In the genomic region with DNA sequence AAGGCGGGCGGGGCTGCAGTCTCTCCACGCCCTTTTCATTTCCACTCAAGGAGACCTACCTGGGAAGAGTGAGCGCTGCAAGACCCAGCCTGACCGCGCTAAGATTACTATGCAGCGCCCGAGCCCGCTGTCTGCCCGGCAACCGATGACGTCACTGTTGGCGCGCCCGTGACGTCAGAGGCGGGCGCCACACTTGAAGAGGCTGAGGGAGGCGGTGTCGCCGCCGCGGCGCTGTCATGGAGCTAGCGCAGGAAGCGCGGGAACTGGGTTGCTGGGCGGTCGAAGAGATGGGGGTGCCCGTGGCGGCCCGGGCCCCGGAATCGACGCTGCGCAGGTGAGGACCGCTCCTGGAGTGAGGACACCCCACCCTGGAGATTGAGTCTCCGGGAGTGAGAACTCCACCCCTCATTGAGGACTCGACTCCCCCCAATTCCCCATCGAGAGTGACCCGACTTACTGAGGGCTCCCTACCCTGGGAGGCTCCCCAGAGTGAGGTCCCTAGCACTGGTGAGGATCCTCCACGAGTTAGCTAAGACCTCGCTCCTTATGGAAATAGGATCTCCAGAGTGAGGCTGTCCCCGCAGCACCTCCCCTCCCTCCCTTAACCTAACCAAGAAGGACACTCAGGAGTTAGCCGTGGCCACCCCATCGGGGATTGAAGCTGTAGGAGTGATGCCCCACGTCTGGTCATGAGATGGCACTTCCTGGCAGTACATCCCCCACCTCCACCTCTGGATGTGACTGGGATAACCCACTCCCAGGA, we compare ENCODE assay signal across 1 cellular context.
TF ChIP-seq lines count a peak whose summit lies in the region.

Gene HAUS5 (plus strand): TSS at position 177 of the 763 bp plus-strand sequence. CDS start 60 bp downstream, at position 237.

TF ChIP-seq in HEK293, 187 proteins besides CTCF, POLR2A, EP300 and RAD21 (continued from another document and continues in another):
- TF ChIP-seq PRDM2 (tag by site-specific recombination; IDR thresholded peaks at IDR 0.05; ENCODE audit: borderline replicate concordance) (no peak), ZNF571 (tag by site-specific recombination; IDR thresholded peaks at IDR 0.05) (no peak), ZNF660 (tag by site-specific recombination; IDR thresholded peaks at IDR 0.05) (peak; percentile 97), ZNF324 (tag by site-specific recombination; IDR thresholded peaks at IDR 0.05) (peak; percentile 97), ZFP37 (tag by site-specific recombination; IDR thresholded peaks at IDR 0.05) (peak; percentile 97), ZNF280D (tag by site-specific recombination; IDR thresholded peaks at IDR 0.05) (peak; percentile 74), ZNF629 (tag by site-specific recombination; IDR thresholded peaks at IDR 0.05) (peak; percentile 100), ZNF530 (tag by site-specific recombination; IDR thresholded peaks at IDR 0.05; ENCODE audit: low read depth) (no peak), ZNF211 (tag by site-specific recombination; IDR thresholded peaks at IDR 0.05; ENCODE audit: low read depth) (no peak), ZNF768 (tag by site-specific recombination; IDR thresholded peaks at IDR 0.05) (no peak), GLIS2 (tag by site-specific recombination; IDR thresholded peaks at IDR 0.05) (peak; percentile 89), REST (tag by site-specific recombination; IDR thresholded peaks at IDR 0.05) (peak; percentile 63), OVOL3 (tag by site-specific recombination; IDR thresholded peaks at IDR 0.05) (0 out of 2 replicates have a peak, but pooled peaks have one; percentile 59), REPIN1 (tag by site-specific recombination; IDR thresholded peaks at IDR 0.05; ENCODE audit: low read depth) (peak; percentile 91; the same call in 1 of the 2 replicates), ZNF521 (tag by site-specific recombination; IDR thresholded peaks at IDR 0.05) (no peak), ZNF26 (tag by site-specific recombination; IDR thresholded peaks at IDR 0.05) (no peak), ZNF391 (tag by site-specific recombination; IDR thresholded peaks at IDR 0.05; ENCODE audit: borderline replicate concordance, low read depth) (peak; percentile 85; the same call in 1 of the 2 replicates), ZNF426 (tag by site-specific recombination; IDR thresholded peaks at IDR 0.05) (no peak), ZNF555 (tag by site-specific recombination; conservative IDR thresholded peaks at IDR 0.05) (no peak), ZXDB (tag by site-specific recombination; IDR thresholded peaks at IDR 0.05) (peak; percentile 93), ZNF302 (tag by site-specific recombination; IDR thresholded peaks at IDR 0.05; ENCODE audit: low read depth) (no peak), ZNF2 (tag by site-specific recombination; IDR thresholded peaks at IDR 0.05) (peak; percentile 90; the same call in 1 of the 2 replicates), INSM2 (tag by site-specific recombination; IDR thresholded peaks at IDR 0.05) (peak; percentile 96), ZNF645 (tag by site-specific recombination; IDR thresholded peaks at IDR 0.05) (no peak), ZNF350 (tag by site-specific recombination; IDR thresholded peaks at IDR 0.05) (no peak), ZNF777 (tag by site-specific recombination; IDR thresholded peaks at IDR 0.05; ENCODE audit: borderline replicate concordance) (no peak), ZNF140 (tag by site-specific recombination; IDR thresholded peaks at IDR 0.05) (no peak), SP2 (tag by site-specific recombination; IDR thresholded peaks at IDR 0.05) (peak; percentile 72), ZNF16 (tag by site-specific recombination; IDR thresholded peaks at IDR 0.05; ENCODE audit: low read depth) (no peak), OSR2 (tag by site-specific recombination; IDR thresholded peaks at IDR 0.05) (no peak), ZNF626 (tag by site-specific recombination; IDR thresholded peaks at IDR 0.05) (no peak), KLF17 (tag by site-specific recombination; IDR thresholded peaks at IDR 0.05) (peak; percentile 100), ZNF701 (tag by site-specific recombination; IDR thresholded peaks at IDR 0.05) (no peak), SP3 (tag by site-specific recombination; IDR thresholded peaks at IDR 0.05) (peak; percentile 92), ZNF747 (tag by site-specific recombination; IDR thresholded peaks at IDR 0.05) (no peak), MEIS1 (CRISPR knock-in tag; IDR thresholded peaks at IDR 0.05; ENCODE audit: borderline replicate concordance) (no peak)
- TF ChIP-seq, protein P1, sequence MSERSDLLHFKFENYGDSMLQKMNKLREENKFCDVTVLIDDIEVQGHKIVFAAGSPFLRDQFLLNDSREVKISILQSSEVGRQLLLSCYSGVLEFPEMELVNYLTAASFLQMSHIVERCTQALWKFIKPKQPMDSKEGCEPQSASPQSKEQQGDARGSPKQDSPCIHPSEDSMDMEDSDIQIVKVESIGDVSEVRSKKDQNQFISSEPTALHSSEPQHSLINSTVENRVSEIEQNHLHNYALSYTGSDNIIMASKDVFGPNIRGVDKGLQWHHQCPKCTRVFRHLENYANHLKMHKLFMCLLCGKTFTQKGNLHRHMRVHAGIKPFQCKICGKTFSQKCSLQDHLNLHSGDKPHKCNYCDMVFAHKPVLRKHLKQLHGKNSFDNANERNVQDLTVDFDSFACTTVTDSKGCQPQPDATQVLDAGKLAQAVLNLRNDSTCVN (tag by site-specific recombination; optimal IDR thresholded peaks at IDR 0.05), result peak; percentile 97
